12 cellular contexts compared by ENCODE assay signal in genomic region chr21:34795152-34796141, GRCh38.
DNase-seq lines count a peak whose midpoint lies in the region; ATAC-seq and TF ChIP-seq lines count a peak whose summit lies in the region.
"Had no signal": no experiment of that assay in that cellular context is flagged by ENCODE, and none has a peak within 500 bp of the region (broad histone marks: within the 10 kb centered on the region; RNA-seq: fewer than 3 reads in every experiment).

No MANE protein-coding gene starts in this region.

- no peak for DNase-seq in T-helper 2 cell treated with Interferon-gamma antibody and Interleukin-4, amounts not matched to agents 5 μg/mL and 100 μg/mL, for 36 hours (ENCODE audit: low spot score)
- DNase-seq in T-helper 2 cell (no peak), astrocyte of the cerebellum (ENCODE audit: low read depth) (no peak), left colon (peak; percentile 42 to 70), glutamatergic neuron (no peak), GM19240 (ENCODE audit: insufficient read length, low spot score) (no peak)
- DNase-seq: BE2C, naive B cell, NCI-H187 treated with DMSO at 0.1 percent for 48 hours had no signal

- ATAC-seq in left colon (peak; percentile 77), GM18868 (IDR thresholded peaks at IDR 0.05; ENCODE audit: unreplicated experiment) (no peak)

- H3K4me1 ChIP-seq in thymus (ENCODE audit: control insufficient read depth, insufficient read depth, low read length): no peaks in the 10 kb centered on the region
- H3K4me1 ChIP-seq: BE2C had no signal

- H3K4me3 ChIP-seq in astrocyte of the cerebellum (ENCODE audit: low read depth, low read length) (no peak overlapping the region), thymus (ENCODE audit: low read length) (no peak overlapping the region)
- H3K4me3 ChIP-seq: thoracic aorta had no signal

- no peaks in the 10 kb centered on the region for H3K27me3 ChIP-seq in thymus (ENCODE audit: control insufficient read depth, insufficient read depth)
- H3K27me3 ChIP-seq: BE2C had no signal

- H3K27me3 Mint-ChIP-seq in T-helper 2 cell treated with Interferon-gamma antibody and Interleukin-4, amounts not matched to agents 5 μg/mL and 100 μg/mL, for 36 hours (ENCODE audit: low read depth): no peaks in the 10 kb centered on the region
- H3K27me3 Mint-ChIP-seq in glutamatergic neuron (ENCODE audit: unreplicated experiment): peaks cover 3% of the 10 kb centered on the region
- H3K27me3 Mint-ChIP-seq: naive B cell had no signal

- H3K9me3 ChIP-seq in thymus (ENCODE audit: control insufficient read depth): no peaks in the 10 kb centered on the region
- H3K9me3 ChIP-seq: BE2C, thoracic aorta had no signal

- peak overlapping the region; percentile 3 for H3K27ac ChIP-seq in thymus (ENCODE audit: low read depth)

- H3K4me1 Mint-ChIP-seq in T-helper 2 cell treated with Interferon-gamma antibody and Interleukin-4, amounts not matched to agents 5 μg/mL and 100 μg/mL, for 36 hours (ENCODE audit: low read depth): no peaks in the 10 kb centered on the region
- H3K4me1 Mint-ChIP-seq in glutamatergic neuron (ENCODE audit: low read depth, unreplicated experiment): no peaks in the 10 kb centered on the region
- H3K4me1 Mint-ChIP-seq: naive B cell had no signal

- intact Hi-C loops in left colon (cut with DNase I, micrococcal nuclease): no loop called here

- no peaks in the 10 kb centered on the region for H3K9me3 Mint-ChIP-seq in T-helper 2 cell treated with Interferon-gamma antibody and Interleukin-4, amounts not matched to agents 5 μg/mL and 100 μg/mL, for 36 hours
- no peaks in the 10 kb centered on the region for H3K9me3 Mint-ChIP-seq in glutamatergic neuron (ENCODE audit: unreplicated experiment)
- H3K9me3 Mint-ChIP-seq: naive B cell had no signal

- WGBS in thymus: 91% methylated on average over 12 of the region's 12 CpGs

- no peak overlapping the region for H3K4me3 Mint-ChIP-seq in T-helper 2 cell treated with Interferon-gamma antibody and Interleukin-4, amounts not matched to agents 5 μg/mL and 100 μg/mL, for 36 hours
- H3K4me3 Mint-ChIP-seq in glutamatergic neuron (ENCODE audit: unreplicated experiment): no peak overlapping the region
- H3K4me3 Mint-ChIP-seq: naive B cell had no signal

- in situ Hi-C loops in astrocyte of the cerebellum (cut with HindIII; ENCODE audit: low sequenced_read_pairs): loop anchor here (5.0 kb wide), 1 partner anchor 33 kb away; no protein-coding TSS in a partner anchor

- peak; percentile 12 for TF ChIP-seq CTCF in astrocyte of the cerebellum (IDR thresholded peaks at IDR 0.05; ENCODE audit: low read depth, low read length, missing control alignments)
- no peak for TF ChIP-seq CTCF in glutamatergic neuron (IDR thresholded peaks at IDR 0.05; ENCODE audit: partially characterized antibody, unreplicated experiment)

- H3K36me3 ChIP-seq in thymus (ENCODE audit: control insufficient read depth, insufficient read depth): peaks cover 70% of the 10 kb centered on the region
- H3K36me3 ChIP-seq: BE2C, thoracic aorta had no signal

- peak overlapping the region; percentile 12 for H3K27ac Mint-ChIP-seq in T-helper 2 cell treated with Interferon-gamma antibody and Interleukin-4, amounts not matched to agents 5 μg/mL and 100 μg/mL, for 36 hours
- H3K27ac Mint-ChIP-seq in glutamatergic neuron (ENCODE audit: unreplicated experiment): no peak overlapping the region

- peaks cover 66% of the 10 kb centered on the region for H3K36me3 Mint-ChIP-seq in T-helper 2 cell treated with Interferon-gamma antibody and Interleukin-4, amounts not matched to agents 5 μg/mL and 100 μg/mL, for 36 hours (ENCODE audit: low read depth)
- H3K36me3 Mint-ChIP-seq in glutamatergic neuron (ENCODE audit: unreplicated experiment): no peaks in the 10 kb centered on the region

Comparison
In these comparisons a context has a peak if more than half of its experiments do, and no peak if none do; other contexts are left out.
1. DNase-seq: peak in left colon (2 of 2); none in T-helper 2 cell treated with Interferon-gamma antibody and Interleukin-4, amounts not matched to agents 5 μg/mL and 100 μg/mL, for 36 hours (single experiment), T-helper 2 cell (0 of 5), astrocyte of the cerebellum (single experiment), glutamatergic neuron (single experiment) and GM19240 (single experiment).